In the genomic region with DNA sequence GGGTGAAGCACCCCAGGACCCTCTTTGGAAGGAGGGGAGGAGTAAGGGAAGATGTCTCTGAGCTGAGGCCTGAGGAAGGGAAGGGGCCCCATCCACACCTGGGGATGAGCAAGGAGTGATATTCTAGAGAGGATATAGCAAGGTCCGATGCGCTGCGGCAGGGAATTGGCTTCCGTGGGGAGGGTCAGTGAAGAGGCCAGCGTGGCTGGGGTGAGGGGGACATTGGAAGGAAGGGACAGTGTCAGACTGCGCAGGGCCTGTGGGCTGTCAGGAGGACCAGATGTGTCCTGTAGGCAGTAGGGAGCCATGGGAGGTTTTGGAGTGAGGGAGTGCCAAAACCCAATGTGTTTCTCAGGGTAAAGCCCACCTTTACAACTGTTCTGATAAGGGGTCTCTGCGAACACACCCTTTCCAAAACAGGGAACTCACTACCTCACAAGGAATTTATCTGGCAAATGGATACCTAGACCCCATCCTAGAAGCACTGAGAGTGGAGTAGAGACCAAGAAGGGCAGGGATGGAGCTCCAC, we compare ENCODE assay signal across 25 cellular contexts. TPM values are rescaled to one million over a fixed set of nuclear protein-coding genes. Genes with fewer than 3 reads are reported as not detected.
DNase-seq lines count a peak whose midpoint lies in the region; ATAC-seq and TF ChIP-seq lines count a peak whose summit lies in the region.
"Had no signal": no experiment of that assay in that cellular context is flagged by ENCODE, and none has a peak within 500 bp of the region (broad histone marks: within the 10 kb centered on the region; RNA-seq: fewer than 3 reads in every experiment).

No MANE protein-coding gene starts in this region.

- ATAC-seq in natural killer cell treated with Interleukin-12 subunit alpha and Interleukin-12 subunit beta and Interleukin-15 and Interleukin-18, amount 100 ng/mL, for 72 hours, result no peak
- no peak for ATAC-seq in natural killer cell
- ATAC-seq in T-helper 17 cell, result no peak
- ATAC-seq: SK-N-SH treated with all-trans-retinoic acid at 6 μM for 48 hours had no signal

- H3K27me3 Mint-ChIP-seq in natural killer cell treated with Interleukin-12 subunit alpha and Interleukin-12 subunit beta and Interleukin-15 and Interleukin-18, amount 100 ng/mL, for 72 hours, result peaks cover 0 to 2% of the 10 kb centered on the region in 2 donors
- H3K27me3 Mint-ChIP-seq in natural killer cell (ENCODE audit: low read depth in 2 of 2) (peaks cover 0 to 4% of the 10 kb centered on the region in 2 donors), T-helper 17 cell (no peaks in the 10 kb centered on the region), nephron (ENCODE audit: low read depth) (peaks cover 37% of the 10 kb centered on the region)
- H3K27me3 Mint-ChIP-seq: CD4-positive, alpha-beta memory T cell had no signal

- no peak overlapping the region for H3K4me3 Mint-ChIP-seq in natural killer cell treated with Interleukin-12 subunit alpha and Interleukin-12 subunit beta and Interleukin-15 and Interleukin-18, amount 100 ng/mL, for 72 hours
- H3K4me3 Mint-ChIP-seq in natural killer cell (no peak overlapping the region), T-helper 17 cell (no peak overlapping the region), nephron (peak overlapping the region in 2 of 3 experiments; percentile 2 to 5)

- no peaks in the 10 kb centered on the region for H3K9me3 Mint-ChIP-seq in natural killer cell treated with Interleukin-12 subunit alpha and Interleukin-12 subunit beta and Interleukin-15 and Interleukin-18, amount 100 ng/mL, for 72 hours
- H3K9me3 Mint-ChIP-seq in natural killer cell (no peaks in the 10 kb centered on the region), nephron (no peaks in the 10 kb centered on the region)
- H3K9me3 Mint-ChIP-seq: CD4-positive, alpha-beta memory T cell; IgD-negative memory B cell had no signal

- no peak overlapping the region for H3K4me3 ChIP-seq in BE2C (ENCODE audit: low read depth, low read length)
- H3K4me3 ChIP-seq: BLaER1, Peyer's patch had no signal

- no peaks in the 10 kb centered on the region for H3K36me3 Mint-ChIP-seq in natural killer cell treated with Interleukin-12 subunit alpha and Interleukin-12 subunit beta and Interleukin-15 and Interleukin-18, amount 100 ng/mL, for 72 hours
- H3K36me3 Mint-ChIP-seq in natural killer cell (no peaks in the 10 kb centered on the region), T-helper 17 cell (ENCODE audit: low read depth) (peaks cover 4% of the 10 kb centered on the region), nephron (ENCODE audit: low read depth) (no peaks in the 10 kb centered on the region)
- H3K36me3 Mint-ChIP-seq: IgD-negative memory B cell had no signal

- H3K9me3 ChIP-seq in T-helper 17 cell (ENCODE audit: control insufficient read depth, low read length, poor library complexity, severe bottlenecking) (no peaks in the 10 kb centered on the region), BE2C (no peaks in the 10 kb centered on the region)
- H3K9me3 ChIP-seq: BLaER1, Peyer's patch had no signal

- H3K27ac Mint-ChIP-seq in natural killer cell treated with Interleukin-12 subunit alpha and Interleukin-12 subunit beta and Interleukin-15 and Interleukin-18, amount 100 ng/mL, for 72 hours, result no peak overlapping the region
- H3K27ac Mint-ChIP-seq in natural killer cell, result no peak overlapping the region
- peak overlapping the region; percentile 61 for H3K27ac Mint-ChIP-seq in T-helper 17 cell
- no peak overlapping the region for H3K27ac Mint-ChIP-seq in nephron

- peaks cover 0 to 9% of the 10 kb centered on the region in 2 donors for H3K4me1 Mint-ChIP-seq in natural killer cell treated with Interleukin-12 subunit alpha and Interleukin-12 subunit beta and Interleukin-15 and Interleukin-18, amount 100 ng/mL, for 72 hours (ENCODE audit: low read depth in 2 of 2)
- H3K4me1 Mint-ChIP-seq in natural killer cell (peaks cover 0 to 8% of the 10 kb centered on the region in 2 donors), T-helper 17 cell (peaks cover 15% of the 10 kb centered on the region), nephron (no peaks in the 10 kb centered on the region)

- no peaks in the 10 kb centered on the region; the same call in 1 of the 2 replicates for H3K27me3 ChIP-seq in BE2C

- TF ChIP-seq CTCF in natural killer cell (IDR thresholded peaks at IDR 0.05) (no peak), nephron (IDR thresholded peaks at IDR 0.05; ENCODE audit: unreplicated experiment in 3 of 3) (no peak), BE2C (IDR thresholded peaks at IDR 0.05; ENCODE audit: low read depth, low read length) (no peak)

- 0 out of 2 replicates have a peak, but pooled peaks cover 2% of the 10 kb centered on the region for H3K4me1 ChIP-seq in BE2C

- intact Hi-C loops in natural killer cell (cut with micrococcal nuclease), result no loop called here

- no peaks in the 10 kb centered on the region for H3K36me3 ChIP-seq in BE2C
- H3K36me3 ChIP-seq: BLaER1, Peyer's patch had no signal

- peak; percentile 57 for DNase-seq in natural killer cell treated with Interleukin-12 subunit alpha and Interleukin-12 subunit beta and Interleukin-15 and Interleukin-18, amount 100 ng/mL, for 72 hours (ENCODE audit: low spot score)
- no peak for DNase-seq in natural killer cell
- DNase-seq in T-helper 17 cell, result no peak
- DNase-seq in BE2C, result no peak
- no peak for DNase-seq in SKM-1 (lab: John Stamatoyannopoulos, UW; ENCODE audit: unreplicated experiment)
- no peak for DNase-seq in activated gamma-delta T cell (lab: John Stamatoyannopoulos, UW)
- DNase-seq: Calu3; CD4-positive, alpha-beta memory T cell; DMS153; GOT3; Kasumi-1; NCI-H1694; NCI-H2081; NCI-H2171; NCI-H345; NCI-H524; NCI-H82; Peyer's patch had no signal

RNA-seq across cellular contexts. Expression of a gene that starts 3.7 kb away (rescaled TPM):
- 1 to 10 TPM in 1 of 2 donors, under 1 TPM in 1; 0.40 to 1.3 TPM for total RNA-seq in natural killer cell treated with Interleukin-12 subunit alpha and Interleukin-12 subunit beta and Interleukin-15 and Interleukin-18, amount 100 ng/mL, for 72 hours
- 1 to 10 TPM in 2 of 3 donors, under 1 TPM in 1; 0.64 to 2.9 (median 1.9) TPM for total RNA-seq in natural killer cell
- total RNA-seq in T-helper 17 cell, result 10 to 100 TPM; 11.5 to 18.4 TPM
- polyA plus RNA-seq in BE2C (2012; ENCODE audit: insufficient read depth, insufficient read length, low read depth), result 6.4 TPM
- polyA plus RNA-seq: IgD-negative memory B cell had no signal

RNA-seq across cellular contexts. Expression of a gene that starts 38.8 kb away (rescaled TPM):
- 10 to 100 TPM; 66.4 to 66.9 TPM for total RNA-seq in natural killer cell treated with Interleukin-12 subunit alpha and Interleukin-12 subunit beta and Interleukin-15 and Interleukin-18, amount 100 ng/mL, for 72 hours
- 10 to 100 TPM; 38.5 to 44.1 (median 39.2) TPM for total RNA-seq in natural killer cell
- total RNA-seq in T-helper 17 cell, result 10 to 100 TPM; 42.3 to 53.4 TPM
- 97.8 TPM for polyA plus RNA-seq in BE2C (2012; ENCODE audit: insufficient read depth, insufficient read length, low read depth)

RNA-seq across cellular contexts. Expression of a gene that starts 44.0 kb away (rescaled TPM):
- not detected for total RNA-seq in natural killer cell treated with Interleukin-12 subunit alpha and Interleukin-12 subunit beta and Interleukin-15 and Interleukin-18, amount 100 ng/mL, for 72 hours
- total RNA-seq in natural killer cell, result under 1 TPM in 1 of 3 donors, not detected in 2; 0.40 TPM
- not detected for total RNA-seq in T-helper 17 cell
- not detected for polyA plus RNA-seq in BE2C (2012; ENCODE audit: insufficient read depth, insufficient read length, low read depth)
- total RNA-seq: Calu3; CD4-positive, alpha-beta memory T cell; Daoy; MCF 10A; OCI-LY7 had no signal
- polyA plus RNA-seq: IgD-negative memory B cell had no signal

RNA-seq across cellular contexts. Expression of a gene that starts 52.6 kb away (rescaled TPM):
- total RNA-seq in natural killer cell treated with Interleukin-12 subunit alpha and Interleukin-12 subunit beta and Interleukin-15 and Interleukin-18, amount 100 ng/mL, for 72 hours, result 1 to 10 TPM; 2.1 to 4.6 TPM
- 1 to 10 TPM in 1 of 3 donors, under 1 TPM in 2; 0.77 to 1.2 (median 0.85) TPM for total RNA-seq in natural killer cell
- total RNA-seq in T-helper 17 cell, result 1 to 10 TPM; 1.7 to 2.5 TPM
- polyA plus RNA-seq in BE2C (2012; ENCODE audit: insufficient read depth, insufficient read length, low read depth), result 4.9 TPM

Comparison
In these comparisons a context has a peak if more than half of its experiments do, and no peak if none do; other contexts are left out.
1. H3K4me3 Mint-ChIP-seq: peak in nephron (2 of 3); none in natural killer cell treated with Interleukin-12 subunit alpha and Interleukin-12 subunit beta and Interleukin-15 and Interleukin-18, amount 100 ng/mL, for 72 hours (single experiment), natural killer cell (single experiment) and T-helper 17 cell (single experiment).